ENCODE assay signal across 1 cellular context in genomic region chr4:2962614-2963184, GRCh38.
TF ChIP-seq lines count a peak whose summit lies in the region.

No MANE protein-coding gene starts in this region.

TF ChIP-seq in K562, 482 proteins besides CTCF, POLR2A, EP300 and RAD21 (continued from another document):
- TF ChIP-seq ZNF639 (CRISPR knock-in tag; conservative IDR thresholded peaks at IDR 0.05 in 1 of 2, IDR thresholded peaks at IDR 0.05 in 1 of 2) (no peak), ZNF778 (CRISPR knock-in tag; IDR thresholded peaks at IDR 0.05) (no peak), JUN (IDR thresholded peaks at IDR 0.05; ENCODE audit: borderline replicate concordance, low read depth, low read length) (no peak), JUN (CRISPR knock-in tag; IDR thresholded peaks at IDR 0.05; ENCODE audit: borderline replicate concordance) (peak; percentile 73; the same call in 1 of the 2 replicates), ZNF253 (CRISPR knock-in tag; conservative IDR thresholded peaks at IDR 0.05) (no peak), ZNF232 (CRISPR knock-in tag; IDR thresholded peaks at IDR 0.05) (0 out of 2 replicates have a peak, but pooled peaks have one; percentile 6), HDAC2 (IDR thresholded peaks at IDR 0.05) (0 out of 2 replicates have a peak, but pooled peaks have one; percentile 51), POLR2B (IDR thresholded peaks at IDR 0.05; ENCODE audit: low read depth, partially characterized antibody) (no peak)
